14 cellular contexts compared by ENCODE assay signal in the genomic region with DNA sequence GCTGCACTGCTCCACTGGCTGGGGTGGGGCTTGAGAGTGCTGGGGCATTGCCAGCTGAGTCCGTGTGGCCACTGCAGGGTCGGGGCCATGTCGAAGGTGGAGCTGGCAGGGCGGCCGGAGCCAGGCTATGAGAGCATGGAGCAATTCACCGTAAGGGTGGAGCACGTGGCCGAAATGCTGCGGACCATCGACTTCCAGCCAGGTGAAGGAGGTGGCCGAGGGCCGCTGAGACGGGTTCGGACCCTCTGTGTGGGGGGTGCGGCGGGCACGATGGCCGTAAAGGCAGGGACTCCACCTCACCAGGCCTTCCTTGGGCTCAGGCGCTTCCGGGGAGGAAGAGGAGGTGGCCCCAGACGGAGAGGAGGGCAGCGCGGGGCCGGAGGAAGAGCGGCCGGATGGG. TPM values are rescaled to one million over a fixed set of nuclear protein-coding genes. Genes with fewer than 3 reads are reported as not detected.
A peak's percentile ranks its signal among the peaks of the same experiment; 100 is the strongest.
DNase-seq lines count a peak whose midpoint lies in the region; ATAC-seq and TF ChIP-seq lines count a peak whose summit lies in the region.
"Had no signal": no experiment of that assay in that cellular context is flagged by ENCODE, and none has a peak within 500 bp of the region (broad histone marks: within the 10 kb centered on the region; RNA-seq: fewer than 3 reads in every experiment).

No MANE protein-coding gene starts in this region.

- no peak overlapping the region for H2AK5ac ChIP-seq in neuronal stem cell (ENCODE audit: low read depth, low read length)

- no peak overlapping the region for H4K91ac ChIP-seq in neuronal stem cell (ENCODE audit: low read depth, low read length, poor library complexity)

- TF ChIP-seq CTCF in CD4-positive, alpha-beta T cell (IDR thresholded peaks at IDR 0.05): no peak
- TF ChIP-seq CTCF in GM12865 (IDR thresholded peaks at IDR 0.05; ENCODE audit: insufficient read depth, low read depth, low read length, missing control alignments): no peak

- H3K79me1 ChIP-seq in neuronal stem cell (ENCODE audit: low read depth, low read length): peaks cover 5% of the 10 kb centered on the region

- no peak for DNase-seq in CD4-positive, alpha-beta T cell
- peak; percentile 19 for DNase-seq in GM12865 (ENCODE audit: low read depth)
- DNase-seq in neuronal stem cell (ENCODE audit: low spot score): no peak
- DNase-seq in HCEC 1CT: no peak
- no peak for DNase-seq in DMS79 (lab: John Stamatoyannopoulos, UW)
- DNase-seq: C1 segment of cervical spinal cord, foreskin keratinocyte, NCI-H1092, NCI-H226 had no signal

- H4K8ac ChIP-seq in neuronal stem cell (ENCODE audit: low read depth, low read length): no peak overlapping the region

- H2AFZ ChIP-seq in neuronal stem cell (ENCODE audit: low read length): peak overlapping the region; percentile 23

- H3K23ac ChIP-seq in neuronal stem cell (ENCODE audit: low read depth, low read length, poor library complexity): peak overlapping the region; percentile 80

- no peak overlapping the region for H2BK120ac ChIP-seq in neuronal stem cell (ENCODE audit: low read depth, low read length)

- POLR2A ChIA-PET in CD4-positive, alpha-beta T cell (lab: Charles Lee): no interaction called here

- no peak overlapping the region for H2BK12ac ChIP-seq in neuronal stem cell (ENCODE audit: low read length)

- peaks cover 24% of the 10 kb centered on the region for H3K27me3 ChIP-seq in CD4-positive, alpha-beta T cell (ENCODE audit: control insufficient read depth, insufficient read depth, low read length)
- H3K27me3 ChIP-seq in duodenal mucosa (ENCODE audit: control insufficient read depth in 1 of 2, insufficient read depth in 2 of 2, low read length in 2 of 2) (peaks cover 27 to 35% of the 10 kb centered on the region in 2 donors), neuronal stem cell (ENCODE audit: control insufficient read depth in 3 of 3, insufficient read depth in 3 of 3, low read depth in 1 of 3, low read length in 3 of 3) (peaks cover 27 to 41% (median 28%) of the 10 kb centered on the region in 3 experiments)

- H3K4me1 ChIP-seq in duodenal mucosa (ENCODE audit: control insufficient read depth in 1 of 2, insufficient read depth in 2 of 2, low read length in 2 of 2) (peaks cover 8 to 26% of the 10 kb centered on the region in 2 donors), neuronal stem cell (ENCODE audit: control insufficient read depth in 2 of 2, insufficient read depth in 1 of 2, low read depth in 1 of 2, low read length in 2 of 2) (peaks cover 0 to 3% of the 10 kb centered on the region in 2 donors)
- H3K4me1 ChIP-seq: foreskin keratinocyte had no signal

- H3K9ac ChIP-seq in duodenal mucosa (ENCODE audit: low read depth in 1 of 2, low read length in 2 of 2) (peak overlapping the region in 1 of 2 donors; percentile 6), neuronal stem cell (ENCODE audit: low read depth, low read length, poor library complexity) (no peak overlapping the region)

- H3K27me3 Mint-ChIP-seq in CD4-positive, alpha-beta T cell: peaks cover 31% of the 10 kb centered on the region

- no peak for ATAC-seq in CD4-positive, alpha-beta T cell (ENCODE audit: poor library complexity)
- ATAC-seq in HG03039 (IDR thresholded peaks at IDR 0.05; ENCODE audit: unreplicated experiment) (no peak), GM18517 (IDR thresholded peaks at IDR 0.05; ENCODE audit: unreplicated experiment) (no peak)

- no CpG with 5 or more reads among the region's 26 CpGs for WGBS in neuronal stem cell (ENCODE audit: extremely low coverage in 2 of 2, insufficient read length in 2 of 2, insufficient replicate concordance in 1 of 2), 2 donors

- H3K4ac ChIP-seq in neuronal stem cell (ENCODE audit: low read length): no peak overlapping the region

- no peak overlapping the region for H3K27ac ChIP-seq in CD4-positive, alpha-beta T cell (ENCODE audit: low read depth, low read length)
- H3K27ac ChIP-seq in duodenal mucosa (ENCODE audit: low read depth, low read length) (no peak overlapping the region), neuronal stem cell (replicated peaks; ENCODE audit: low read length) (no peak overlapping the region)
- H3K27ac ChIP-seq: foreskin keratinocyte had no signal

- peaks cover 8% of the 10 kb centered on the region for H3K36me3 Mint-ChIP-seq in CD4-positive, alpha-beta T cell (ENCODE audit: low read depth)

- H3K27ac Mint-ChIP-seq in CD4-positive, alpha-beta T cell: no peak overlapping the region

- peak overlapping the region; percentile 20 for H3K4me3 Mint-ChIP-seq in CD4-positive, alpha-beta T cell

- H3K4me3 ChIP-seq in GM12865 (ENCODE audit: low read depth, low read length): no peak overlapping the region; the same call in 1 of the 2 replicates
- H3K4me3 ChIP-seq in duodenal mucosa (ENCODE audit: low read depth in 1 of 2, low read length in 2 of 2): peak overlapping the region; percentile 43 to 61
- H3K4me3 ChIP-seq in neuronal stem cell (ENCODE audit: low read length in 2 of 2): no peak overlapping the region

- H3K18ac ChIP-seq in neuronal stem cell (ENCODE audit: low read length): no peak overlapping the region

- no peak overlapping the region for H3K4me2 ChIP-seq in neuronal stem cell (ENCODE audit: insufficient read depth, low read length, poor library complexity, severe bottlenecking)

- H2BK15ac ChIP-seq in neuronal stem cell (ENCODE audit: low read length): no peak overlapping the region

- H3K14ac ChIP-seq in neuronal stem cell (ENCODE audit: low read length): no peak overlapping the region

- no peaks in the 10 kb centered on the region for H3K9me3 ChIP-seq in CD4-positive, alpha-beta T cell (ENCODE audit: control insufficient read depth, low read length)
- H3K9me3 ChIP-seq in duodenal mucosa (ENCODE audit: control insufficient read depth in 1 of 2, low read length in 2 of 2) (no peaks in the 10 kb centered on the region), neuronal stem cell (replicated peaks in 1 of 2; ENCODE audit: control insufficient read depth in 2 of 2, insufficient read depth in 1 of 2, low read depth in 1 of 2, low read length in 2 of 2) (peaks cover 0 to 1% of the 10 kb centered on the region in 2 donors)

- intact Hi-C loops in CD4-positive, alpha-beta T cell (cut with DNase I, micrococcal nuclease): no loop called here

- H3K36me3 ChIP-seq in duodenal mucosa (ENCODE audit: control insufficient read depth in 1 of 2, insufficient read depth in 2 of 2, low read length in 2 of 2) (peaks cover 0 to 8% of the 10 kb centered on the region in 2 donors), neuronal stem cell (replicated peaks in 1 of 2; ENCODE audit: control insufficient read depth in 2 of 2, insufficient read depth in 2 of 2, low read length in 2 of 2) (peaks cover 3 to 12% of the 10 kb centered on the region in 2 donors)

- H3K9me3 Mint-ChIP-seq in CD4-positive, alpha-beta T cell: no peaks in the 10 kb centered on the region

- H2BK5ac ChIP-seq in neuronal stem cell (ENCODE audit: low read length): no peak overlapping the region

- H3K4me1 Mint-ChIP-seq in CD4-positive, alpha-beta T cell (ENCODE audit: low read depth): peaks cover 10% of the 10 kb centered on the region

- CTCF ChIA-PET in CD4-positive, alpha-beta T cell (lab: Charles Lee): no interaction called here

RNA-seq across cellular contexts. Expression of gene UCN, which starts 2.1 kb away (rescaled TPM):
- total RNA-seq in CD4-positive, alpha-beta T cell: 1 to 10 TPM; 1.8 to 2.3 TPM
- polyA plus RNA-seq in neuronal stem cell (2013, experiment 1 of 2): 1.0 TPM
- 0.90 TPM for polyA plus RNA-seq in neuronal stem cell (2013, experiment 2 of 2)
- total RNA-seq: mononuclear cell had no signal

RNA-seq across cellular contexts. Expression of gene MPV17, which starts 16.8 kb away (rescaled TPM):
- 10 to 100 TPM; 29.3 to 31.0 TPM for total RNA-seq in CD4-positive, alpha-beta T cell
- polyA plus RNA-seq in neuronal stem cell (2013, experiment 1 of 2): 114 TPM
- 108 TPM for polyA plus RNA-seq in neuronal stem cell (2013, experiment 2 of 2)

RNA-seq across cellular contexts. Expression of gene TRIM54, which starts 23.9 kb away (rescaled TPM):
- total RNA-seq in CD4-positive, alpha-beta T cell: not detected
- 0.04 TPM for polyA plus RNA-seq in neuronal stem cell (2013, experiment 1 of 2)
- not detected for polyA plus RNA-seq in neuronal stem cell (2013, experiment 2 of 2)
- total RNA-seq: foreskin keratinocyte, mononuclear cell, renal cortical epithelial cell had no signal
- polyA plus RNA-seq: foreskin keratinocyte had no signal

RNA-seq across cellular contexts. Expression of gene DNAJC5G, which starts 30.9 kb away (rescaled TPM):
- total RNA-seq in CD4-positive, alpha-beta T cell: not detected
- polyA plus RNA-seq in neuronal stem cell (2013, experiment 1 of 2): 0.04 TPM
- polyA plus RNA-seq in neuronal stem cell (2013, experiment 2 of 2): not detected
- total RNA-seq: foreskin keratinocyte, mononuclear cell, renal cortical epithelial cell had no signal
- polyA plus RNA-seq: foreskin keratinocyte had no signal

RNA-seq across cellular contexts. Expression of gene SLC30A3, which starts 43.3 kb away (rescaled TPM):
- total RNA-seq in CD4-positive, alpha-beta T cell: not detected
- 1.2 TPM for polyA plus RNA-seq in neuronal stem cell (2013, experiment 1 of 2)
- polyA plus RNA-seq in neuronal stem cell (2013, experiment 2 of 2): 1.3 TPM
- total RNA-seq: mononuclear cell had no signal

Comparison
In these comparisons a context has a peak if more than half of its experiments do, and no peak if none do; other contexts are left out.
1. H3K4me3 ChIP-seq: peak in duodenal mucosa (2 of 2); none in GM12865 (single experiment) and neuronal stem cell (0 of 2).